Comparison of ENCODE assay signal across 26 cellular contexts in the genomic region with DNA sequence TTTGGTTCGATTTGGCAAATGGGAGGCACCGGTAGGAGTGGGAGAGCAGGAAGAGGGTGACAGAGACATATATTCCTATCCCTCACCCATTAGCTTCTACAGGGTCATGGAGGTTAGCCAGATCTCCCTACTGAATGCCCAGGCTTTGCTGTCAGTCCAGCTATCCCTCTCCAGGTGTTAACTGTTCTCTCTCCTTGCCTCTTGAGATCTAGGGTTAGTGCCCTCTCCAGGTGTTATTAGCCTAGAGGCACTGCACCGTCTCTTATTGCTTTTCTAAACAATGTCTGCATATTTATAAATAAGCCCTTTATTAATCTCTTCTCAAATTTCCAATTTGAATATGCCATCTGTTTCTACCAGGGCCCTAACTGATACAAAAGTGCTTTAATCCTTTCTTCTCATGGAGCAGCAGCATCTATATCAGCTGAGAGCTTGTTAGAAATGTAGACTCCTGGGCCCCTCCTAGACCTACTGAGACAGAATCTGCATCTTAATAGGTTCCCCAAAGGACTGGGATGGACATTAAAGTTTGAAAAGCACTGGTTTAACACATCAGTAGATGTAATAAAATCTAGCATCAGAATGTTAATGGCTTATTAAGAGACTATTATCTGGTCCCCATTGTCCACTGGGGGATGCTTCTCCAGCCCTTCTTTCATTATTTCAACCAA.
"Had no signal": no experiment of that assay in that cellular context is flagged by ENCODE, and none has a peak within 500 bp of the region (broad histone marks: within the 10 kb centered on the region; RNA-seq: fewer than 3 reads in every experiment).

No MANE protein-coding gene starts in this region.

- H3K79me2 ChIP-seq: parathyroid adenoma had no signal

- H3K27me3 Mint-ChIP-seq: dendritic cell treated with granulocyte-macrophage colony-stimulating factor and Interleukin-4, amounts not matched to agents 40 ng/mL and 50 ng/mL, for 4 days; naive B cell; stimulated activated naive CD8-positive, alpha-beta T cell treated with anti-CD3 and anti-CD28 coated beads, Interleukin-15, Interleukin-2, amounts not matched to agents 100 ng/mL and 50 ng/mL, for 24 hours had no signal

- H2AFZ ChIP-seq: parathyroid adenoma had no signal

- H3K4me3 Mint-ChIP-seq: dendritic cell treated with granulocyte-macrophage colony-stimulating factor and Interleukin-4, amounts not matched to agents 40 ng/mL and 50 ng/mL, for 4 days; naive B cell; stimulated activated naive CD8-positive, alpha-beta T cell treated with anti-CD3 and anti-CD28 coated beads, Interleukin-15, Interleukin-2, amounts not matched to agents 100 ng/mL and 50 ng/mL, for 24 hours had no signal

- H3K36me3 ChIP-seq: brain microvascular endothelial cell, heart left ventricle, left lung, thyroid gland, upper lobe of right lung had no signal

- FAIRE-seq: endometrium had no signal

- H3K27ac Mint-ChIP-seq: activated naive CD4-positive, alpha-beta T cell treated with anti-CD3 and anti-CD28 coated beads, Interleukin-2, amount 50 U/mL, for 72 hours; dendritic cell treated with granulocyte-macrophage colony-stimulating factor and Interleukin-4, amounts not matched to agents 40 ng/mL and 50 ng/mL, for 4 days; stimulated activated naive CD8-positive, alpha-beta T cell treated with anti-CD3 and anti-CD28 coated beads, Interleukin-15, Interleukin-2, amounts not matched to agents 100 ng/mL and 50 ng/mL, for 24 hours had no signal

- H3K4me3 ChIP-seq: heart left ventricle, left lung, lung, thyroid gland, upper lobe of right lung had no signal

- H3K27ac ChIP-seq: brain microvascular endothelial cell, heart left ventricle, left lung, parathyroid adenoma, thyroid gland, upper lobe of right lung, VCaP had no signal

- DNase-seq: activated CD4-positive, alpha-beta T cell treated with anti-CD3 and anti-CD28 coated beads for 1 hour; activated CD4-positive, alpha-beta T cell treated with anti-CD3 and anti-CD28 coated beads, Interleukin-2, amount 50 U/mL, for 1 hour; activated gamma-delta T cell treated with Interleukin-2 at 50 U/mL for 16 hours; activated T-cell treated with anti-CD3 and anti-CD28 coated beads, Interleukin-2, amount 50 U/mL, for 1 hour; aorta; brain microvascular endothelial cell; caudate nucleus; effector CD4-positive, alpha-beta T cell; heart left ventricle; kidney glomerular epithelial cell; left lung; naive B cell; nucleus accumbens; right cardiac atrium; stimulated activated CD4-positive, alpha-beta T cell treated with anti-CD3 and anti-CD28 coated beads, Interleukin-12 subunit alpha, Interleukin-12 subunit beta, amount 100 ng/mL, for 4 hours; stimulated activated CD4-positive, alpha-beta T cell treated with anti-CD3 and anti-CD28 coated beads, Interleukin-4, amount 100 ng/mL, for 4 hours; substantia nigra; thyroid gland; upper lobe of right lung had no signal

- H3K9ac ChIP-seq: parathyroid adenoma had no signal

- H3K4me1 ChIP-seq: heart left ventricle, left lung, parathyroid adenoma, thyroid gland, upper lobe of right lung had no signal

- H3K9me3 ChIP-seq: thyroid gland, upper lobe of right lung had no signal

- ATAC-seq: activated naive CD4-positive, alpha-beta T cell treated with anti-CD3 and anti-CD28 coated beads, Interleukin-2, amount 50 U/mL, for 72 hours; heart left ventricle; left lung; right cardiac atrium; upper lobe of right lung had no signal

- H3K27me3 ChIP-seq: brain microvascular endothelial cell, heart left ventricle, left lung, thyroid gland, upper lobe of right lung had no signal
